In the genomic region with DNA sequence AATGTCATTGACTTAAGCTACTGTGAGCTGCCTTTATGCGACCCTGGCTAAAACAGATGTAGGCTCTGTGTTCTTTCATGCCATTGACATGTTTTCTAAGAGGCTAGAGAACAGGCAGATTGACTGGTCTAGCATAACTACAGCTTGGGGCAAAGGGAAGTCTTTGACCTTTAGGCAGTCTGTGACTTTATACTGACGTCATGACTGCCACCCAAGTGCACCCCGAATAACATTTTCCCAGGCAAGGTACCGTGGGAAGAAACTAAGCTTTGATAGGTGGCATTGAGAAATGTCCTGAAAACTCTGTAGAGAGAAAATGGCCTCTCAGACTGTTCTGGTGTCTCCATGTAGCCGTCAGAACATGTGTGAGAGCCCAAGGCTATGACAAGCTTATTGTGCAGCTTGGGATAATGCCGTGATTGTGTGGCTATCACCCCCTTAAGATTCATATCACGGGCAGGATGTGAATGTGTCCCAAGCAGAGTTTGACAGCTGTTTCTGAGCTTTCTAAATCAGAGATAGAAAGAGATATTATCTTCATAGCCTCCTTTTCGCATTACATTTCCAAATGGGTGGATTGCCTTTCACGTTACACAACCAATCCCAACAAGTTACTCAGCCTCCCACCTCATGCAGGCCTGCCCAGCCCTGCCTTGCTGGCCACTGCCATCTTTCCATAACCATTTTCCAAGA, we compare ENCODE assay signal across 15 cellular contexts.
"Had no signal": no experiment of that assay in that cellular context is flagged by ENCODE, and none has a peak within 500 bp of the region (broad histone marks: within the 10 kb centered on the region; RNA-seq: fewer than 3 reads in every experiment).

No MANE protein-coding gene starts in this region.

- H3K9me3 Mint-ChIP-seq: activated naive CD4-positive, alpha-beta T cell treated with anti-CD3 and anti-CD28 coated beads, Interleukin-2, amount 50 U/mL, for 24 hours; effector memory CD8-positive, alpha-beta T cell; nephron progenitor cell had no signal

- H3K27ac Mint-ChIP-seq: activated naive CD4-positive, alpha-beta T cell treated with anti-CD3 and anti-CD28 coated beads, Interleukin-2, amount 50 U/mL, for 24 hours; dendritic cell treated with granulocyte-macrophage colony-stimulating factor and Interleukin-4, amounts not matched to agents 40 ng/mL and 50 ng/mL, for 4 days; effector memory CD8-positive, alpha-beta T cell; memory B cell; nephron progenitor cell had no signal

- H3K27me3 Mint-ChIP-seq: brain; central memory CD8-positive, alpha-beta T cell; dendritic cell treated with granulocyte-macrophage colony-stimulating factor and Interleukin-4, amounts not matched to agents 40 ng/mL and 50 ng/mL, for 4 days; effector memory CD8-positive, alpha-beta T cell had no signal

- DNase-seq: activated effector memory CD4-positive, alpha-beta T cell treated with Interleukin-2 at 50 U/mL for 16 hours; activated T-cell treated with anti-CD3 and anti-CD28 coated beads, Interleukin-2, amount 50 U/mL, for 1 hour; effector memory CD8-positive, alpha-beta T cell; erythroblast; nephron progenitor cell; stimulated activated naive CD4-positive, alpha-beta T cell; SW 1271; upper lobe of left lung had no signal

- H3K36me3 ChIP-seq: upper lobe of left lung had no signal

- H3K4me1 ChIP-seq: upper lobe of left lung had no signal

- H3K27me3 ChIP-seq: upper lobe of left lung had no signal

- H3K9me3 ChIP-seq: upper lobe of left lung had no signal

- H3K27ac ChIP-seq: upper lobe of left lung had no signal

- H3K36me3 Mint-ChIP-seq: activated naive CD4-positive, alpha-beta T cell treated with anti-CD3 and anti-CD28 coated beads, Interleukin-2, amount 50 U/mL, for 24 hours; brain; memory B cell had no signal

- ATAC-seq: activated CD4-positive, CD25-positive, alpha-beta regulatory T cell treated with anti-CD3 and anti-CD28 coated beads, Interleukin-2, amount 50 U/mL, for 24 hours; effector memory CD8-positive, alpha-beta T cell; left lobe of liver had no signal

- H3K4me1 Mint-ChIP-seq: activated naive CD4-positive, alpha-beta T cell treated with anti-CD3 and anti-CD28 coated beads, Interleukin-2, amount 50 U/mL, for 24 hours; brain; central memory CD8-positive, alpha-beta T cell; memory B cell; nephron progenitor cell had no signal

- H3K4me3 Mint-ChIP-seq: activated naive CD4-positive, alpha-beta T cell treated with anti-CD3 and anti-CD28 coated beads, Interleukin-2, amount 50 U/mL, for 24 hours; brain; central memory CD8-positive, alpha-beta T cell; dendritic cell treated with granulocyte-macrophage colony-stimulating factor and Interleukin-4, amounts not matched to agents 40 ng/mL and 50 ng/mL, for 4 days; effector memory CD8-positive, alpha-beta T cell; memory B cell; nephron progenitor cell had no signal

- H3K4me3 ChIP-seq: upper lobe of left lung had no signal
